In genomic region chr10:3237530-3237929, GRCh38 we compare ENCODE assay signal across 33 cellular contexts.
"Had no signal": no experiment of that assay in that cellular context is flagged by ENCODE, and none has a peak within 500 bp of the region (broad histone marks: within the 10 kb centered on the region; RNA-seq: fewer than 3 reads in every experiment).

No MANE protein-coding gene starts in this region.

- H3K27ac Mint-ChIP-seq: activated CD4-positive, alpha-beta memory T cell treated with anti-CD3 and anti-CD28 coated beads for 36 hours; activated CD4-positive, alpha-beta T cell treated with anti-CD3 and anti-CD28 coated beads for 36 hours; activated naive CD4-positive, alpha-beta T cell treated with anti-CD3 and anti-CD28 coated beads for 36 hours; activated naive CD8-positive, alpha-beta T cell treated with anti-CD3 and anti-CD28 coated beads for 36 hours; activated T-helper 1 cell treated with anti-CD3 and anti-CD28 coated beads, Interleukin-12 subunit alpha, Interleukin-12 subunit beta, Interleukin-2, Interleukin-4 antibody, amounts not matched to agents 30 ng/mL and 10 ng/mL and 1 ng/mL, durations not matched to agents 14 hours and 24 hours and 36 hours; IgD-negative memory B cell; T-helper 2 cell treated with Interferon-gamma antibody and Interleukin-4, amounts not matched to agents 5 μg/mL and 100 μg/mL, for 36 hours; WTC11 had no signal

- ATAC-seq: activated CD4-positive, alpha-beta T cell treated with anti-CD3 and anti-CD28 coated beads for 36 hours; activated CD4-positive, CD25-positive, alpha-beta regulatory T cell treated with anti-CD3 and anti-CD28 coated beads, Interleukin-2, amount 50 U/mL, for 24 hours; activated T-cell treated with anti-CD3 and anti-CD28 coated beads, Interleukin-2, amount 50 U/mL, for 4 hours; Right ventricle myocardium inferior; WTC11 had no signal

- H2AFZ ChIP-seq: PC-9 had no signal

- DNase-seq: activated CD4-positive, alpha-beta memory T cell treated with anti-CD3 and anti-CD28 coated beads for 36 hours; activated CD4-positive, alpha-beta T cell treated with anti-CD3 and anti-CD28 coated beads for 36 hours; activated CD4-positive, alpha-beta T cell treated with anti-CD3 and anti-CD28 coated beads, Interleukin-2, amount 50 U/mL, for 1 hour; activated CD8-positive, alpha-beta memory T cell treated with anti-CD3 and anti-CD28 coated beads, Interleukin-2, amount 50 U/mL, for 4 hours; activated gamma-delta T cell treated with Interleukin-2 at 50 U/mL for 16 hours; activated naive CD4-positive, alpha-beta T cell treated with anti-CD3 and anti-CD28 coated beads for 36 hours; activated naive CD8-positive, alpha-beta T cell treated with anti-CD3 and anti-CD28 coated beads for 36 hours; activated T-cell treated with anti-CD3 and anti-CD28 coated beads for 4 hours; activated T-cell treated with anti-CD3 and anti-CD28 coated beads, Interleukin-2, amount 50 U/mL, for 4 hours; amniotic stem cell; brain microvascular endothelial cell; central memory CD4-positive, alpha-beta T cell; Karpas-422; KBM-7; NCI-H1105; NCI-H1417 treated with DMSO at 0.1 percent for 48 hours; NCI-H1694 treated with DMSO at 0.1 percent for 48 hours; NCI-H2029; NCI-H345; NCI-H524 treated with DMSO at 0.1 percent for 48 hours; NCI-H82; NK-92 treated with Interleukin-12 subunit alpha and Interleukin-12 subunit beta, amount 100 ng/mL, for 24 hours; PC-9; SJCRH30 had no signal

- H3K36me3 ChIP-seq: brain microvascular endothelial cell, SJCRH30 had no signal

- H3K27ac ChIP-seq: brain microvascular endothelial cell, PC-9, RWPE1, SJCRH30, SK-N-MC had no signal

- H3K4me3 ChIP-seq: PC-9, SJCRH30, SK-N-MC had no signal

- H3K9me3 ChIP-seq: SJCRH30 had no signal

- H3K9me3 Mint-ChIP-seq: activated CD4-positive, alpha-beta memory T cell treated with anti-CD3 and anti-CD28 coated beads for 36 hours; activated naive CD4-positive, alpha-beta T cell treated with anti-CD3 and anti-CD28 coated beads for 36 hours; activated naive CD8-positive, alpha-beta T cell treated with anti-CD3 and anti-CD28 coated beads for 36 hours; activated T-cell treated with anti-CD3 and anti-CD28 coated beads, Interleukin-2, amount 50 U/mL, for 4 hours; activated T-helper 1 cell treated with anti-CD3 and anti-CD28 coated beads, Interleukin-12 subunit alpha, Interleukin-12 subunit beta, Interleukin-2, Interleukin-4 antibody, amounts not matched to agents 30 ng/mL and 10 ng/mL and 1 ng/mL, durations not matched to agents 14 hours and 24 hours and 36 hours; IgD-negative memory B cell; T-helper 2 cell treated with Interferon-gamma antibody and Interleukin-4, amounts not matched to agents 5 μg/mL and 100 μg/mL, for 36 hours had no signal

- H3K4me2 ChIP-seq: PC-9 had no signal

- H3K4me3 Mint-ChIP-seq: activated CD4-positive, alpha-beta memory T cell treated with anti-CD3 and anti-CD28 coated beads for 36 hours; activated CD4-positive, alpha-beta T cell treated with anti-CD3 and anti-CD28 coated beads for 36 hours; activated naive CD4-positive, alpha-beta T cell treated with anti-CD3 and anti-CD28 coated beads for 36 hours; activated naive CD8-positive, alpha-beta T cell treated with anti-CD3 and anti-CD28 coated beads for 36 hours; activated T-cell treated with anti-CD3 and anti-CD28 coated beads, Interleukin-2, amount 50 U/mL, for 4 hours; activated T-helper 1 cell treated with anti-CD3 and anti-CD28 coated beads, Interleukin-12 subunit alpha, Interleukin-12 subunit beta, Interleukin-2, Interleukin-4 antibody, amounts not matched to agents 30 ng/mL and 10 ng/mL and 1 ng/mL, durations not matched to agents 14 hours and 24 hours and 36 hours; IgD-negative memory B cell; T-helper 2 cell treated with Interferon-gamma antibody and Interleukin-4, amounts not matched to agents 5 μg/mL and 100 μg/mL, for 36 hours; WTC11 had no signal

- FAIRE-seq: RCC 7860 had no signal

- H3K27me3 ChIP-seq: brain microvascular endothelial cell, SJCRH30 had no signal
